Comparison of ENCODE assay signal across 29 cellular contexts in genomic region chr4:109942292-109942926, GRCh38. TPM values are rescaled to one million over a fixed set of nuclear protein-coding genes. Genes with fewer than 3 reads are reported as not detected.
"Had no signal": no experiment of that assay in that cellular context is flagged by ENCODE, and none has a peak within 500 bp of the region (broad histone marks: within the 10 kb centered on the region; RNA-seq: fewer than 3 reads in every experiment).

No MANE protein-coding gene starts in this region.

- H3K36me3 Mint-ChIP-seq: activated naive CD4-positive, alpha-beta T cell treated with anti-CD3 and anti-CD28 coated beads, Interleukin-2, amount 50 U/mL, for 24 hours; immature natural killer cell; mesothelial cell of epicardium; naive B cell; stimulated activated naive B cell treated with anti-CD40 and anti-IgM and Interleukin-4, amounts not matched to agents 10 μg/mL and 1 μg/mL and 100 μg/mL, for 72 hours had no signal

- H3K4me2 ChIP-seq: smooth muscle cell had no signal

- H3K27ac ChIP-seq: coronary artery, dorsolateral prefrontal cortex, heart left ventricle, neutrophil, ovary, prostate gland, sigmoid colon, stomach, thyroid gland had no signal

- ATAC-seq: activated naive CD8-positive, alpha-beta T cell treated with anti-CD3 and anti-CD28 coated beads, Interleukin-2, amount 50 U/mL, for 24 hours; heart left ventricle; stimulated activated naive B cell treated with anti-CD40 and anti-IgM and Interleukin-4, amounts not matched to agents 10 μg/mL and 1 μg/mL and 100 μg/mL, for 72 hours had no signal

- H3K27me3 ChIP-seq: dorsolateral prefrontal cortex, heart left ventricle, neutrophil, ovary, sigmoid colon, thyroid gland had no signal

- H3K4me1 Mint-ChIP-seq: activated CD4-positive, alpha-beta memory T cell treated with anti-CD3 and anti-CD28 coated beads, Interleukin-2, amount 10 ng/mL, durations not matched to agents 7 days and 5 days; activated CD4-positive, alpha-beta T cell treated with anti-CD3 and anti-CD28 coated beads, Interleukin-2, amount 10 ng/mL, durations not matched to agents 24 days and 14 days; immature natural killer cell; mesothelial cell of epicardium; naive B cell; nephron progenitor cell; stimulated activated naive B cell treated with anti-CD40 and anti-IgM and Interleukin-4, amounts not matched to agents 10 μg/mL and 1 μg/mL and 100 μg/mL, for 72 hours had no signal

- H3K9me3 Mint-ChIP-seq: activated CD4-positive, alpha-beta memory T cell treated with anti-CD3 and anti-CD28 coated beads, Interleukin-2, amount 10 ng/mL, durations not matched to agents 7 days and 5 days; activated naive CD4-positive, alpha-beta T cell treated with anti-CD3 and anti-CD28 coated beads, Interleukin-2, amount 50 U/mL, for 24 hours; activated T-cell treated with anti-CD3 and anti-CD28 coated beads, Interleukin-2, amount 50 U/mL, for 24 hours; immature natural killer cell had no signal

- H3K4me1 ChIP-seq: heart left ventricle, prostate gland, sigmoid colon, stomach, thyroid gland had no signal

- H3K9me3 ChIP-seq: heart left ventricle, neutrophil, ovary, prostate gland, sigmoid colon, stomach, thyroid gland had no signal

- H3K4me3 ChIP-seq: coronary artery, dorsolateral prefrontal cortex, heart left ventricle, lung, ovary, prostate gland, sigmoid colon, smooth muscle cell, stomach, thyroid gland had no signal

- H3K4me3 Mint-ChIP-seq: activated CD4-positive, alpha-beta memory T cell treated with anti-CD3 and anti-CD28 coated beads, Interleukin-2, amount 10 ng/mL, durations not matched to agents 7 days and 5 days; activated CD4-positive, alpha-beta T cell treated with anti-CD3 and anti-CD28 coated beads, Interleukin-2, amount 10 ng/mL, durations not matched to agents 24 days and 14 days; activated naive CD4-positive, alpha-beta T cell treated with anti-CD3 and anti-CD28 coated beads, Interleukin-2, amount 50 U/mL, for 24 hours; activated naive CD8-positive, alpha-beta T cell treated with anti-CD3 and anti-CD28 coated beads, Interleukin-2, amount 50 U/mL, for 24 hours; activated T-cell treated with anti-CD3 and anti-CD28 coated beads, Interleukin-2, amount 50 U/mL, for 24 hours; immature natural killer cell; mesothelial cell of epicardium; naive B cell; nephron progenitor cell; stimulated activated naive B cell treated with anti-CD40 and anti-IgM and Interleukin-4, amounts not matched to agents 10 μg/mL and 1 μg/mL and 100 μg/mL, for 72 hours had no signal

- H3K27me3 Mint-ChIP-seq: activated naive CD4-positive, alpha-beta T cell treated with anti-CD3 and anti-CD28 coated beads, Interleukin-2, amount 50 U/mL, for 24 hours had no signal

- DNase-seq: activated CD4-positive, alpha-beta memory T cell treated with anti-CD3 and anti-CD28 coated beads, Interleukin-2, amount 10 ng/mL, durations not matched to agents 7 days and 5 days; activated CD4-positive, alpha-beta T cell treated with anti-CD3 and anti-CD28 coated beads, Interleukin-2, amount 10 ng/mL, durations not matched to agents 24 days and 14 days; activated CD4-positive, CD25-positive, alpha-beta regulatory T cell treated with anti-CD3 and anti-CD28 coated beads, Interleukin-2, amount 50 U/mL, for 72 hours; activated CD8-positive, alpha-beta memory T cell treated with anti-CD3 and anti-CD28 coated beads, Interleukin-2, amount 50 U/mL, for 48 hours; activated naive CD8-positive, alpha-beta T cell treated with anti-CD3 and anti-CD28 coated beads, Interleukin-2, amount 50 U/mL, for 24 hours; activated T-cell treated with anti-CD3 and anti-CD28 coated beads, Interleukin-2, amount 50 U/mL, for 24 hours; dorsolateral prefrontal cortex; effector memory CD4-positive, alpha-beta T cell; foreskin fibroblast; heart left ventricle; hypothalamus; immature natural killer cell; naive B cell; nephron progenitor cell; ovary; retina; sigmoid colon; stimulated activated CD4-positive, alpha-beta T cell treated with anti-CD3 and anti-CD28 coated beads, Interleukin-1b, Interleukin-23, amount 100 ng/mL, for 48 hours; stimulated activated naive B cell treated with anti-CD40 and anti-IgM and Interleukin-4, amounts not matched to agents 10 μg/mL and 1 μg/mL and 100 μg/mL, for 72 hours; stomach; T-helper 2 cell had no signal

- H3K36me3 ChIP-seq: heart left ventricle, neutrophil, ovary, prostate gland, sigmoid colon, stomach, thyroid gland had no signal

- H3K27ac Mint-ChIP-seq: activated CD4-positive, alpha-beta memory T cell treated with anti-CD3 and anti-CD28 coated beads, Interleukin-2, amount 10 ng/mL, durations not matched to agents 7 days and 5 days; activated CD4-positive, alpha-beta T cell treated with anti-CD3 and anti-CD28 coated beads, Interleukin-2, amount 10 ng/mL, durations not matched to agents 24 days and 14 days; activated naive CD4-positive, alpha-beta T cell treated with anti-CD3 and anti-CD28 coated beads, Interleukin-2, amount 50 U/mL, for 24 hours; activated naive CD8-positive, alpha-beta T cell treated with anti-CD3 and anti-CD28 coated beads, Interleukin-2, amount 50 U/mL, for 24 hours; activated T-cell treated with anti-CD3 and anti-CD28 coated beads, Interleukin-2, amount 50 U/mL, for 24 hours; immature natural killer cell; mesothelial cell of epicardium; naive B cell; nephron progenitor cell; stimulated activated naive B cell treated with anti-CD40 and anti-IgM and Interleukin-4, amounts not matched to agents 10 μg/mL and 1 μg/mL and 100 μg/mL, for 72 hours had no signal

RNA-seq across cellular contexts. Expression of gene EGF, which starts 29.7 kb away (rescaled TPM):
- total RNA-seq: activated CD4-positive, alpha-beta memory T cell treated with anti-CD3 and anti-CD28 coated beads, Interleukin-2, amount 10 ng/mL, durations not matched to agents 7 days and 5 days; activated CD4-positive, alpha-beta T cell treated with anti-CD3 and anti-CD28 coated beads, Interleukin-2, amount 10 ng/mL, durations not matched to agents 24 days and 14 days had no signal
